ENCODE assay signal across 1 cellular context in the genomic region with DNA sequence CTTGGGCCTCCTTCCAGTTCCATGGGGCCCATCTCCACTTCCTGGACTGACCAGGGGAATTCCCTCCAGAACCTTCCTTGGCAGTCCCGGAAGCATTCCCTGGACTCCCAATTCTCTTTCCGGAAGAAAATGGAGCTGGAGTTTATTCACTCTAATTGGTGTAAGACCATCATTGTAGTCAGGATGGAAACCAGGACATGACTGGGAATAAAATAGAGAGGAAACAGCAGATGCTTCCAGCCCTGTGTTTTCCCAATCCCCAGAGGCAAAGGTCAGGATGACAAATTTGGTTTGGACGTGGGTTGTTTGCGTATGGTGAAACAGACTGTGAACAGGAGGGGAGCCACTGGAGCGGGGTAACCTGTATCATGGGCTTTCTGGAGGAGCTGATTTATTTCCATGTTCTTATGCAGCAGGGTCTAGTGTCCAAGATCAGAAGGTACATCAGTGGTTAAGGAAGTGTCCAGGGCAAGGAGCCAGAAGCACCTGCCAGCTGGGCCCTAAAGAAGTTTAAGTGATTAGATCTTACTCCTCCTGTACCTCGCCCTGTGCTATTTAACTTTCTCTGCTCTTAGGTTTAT.
TF ChIP-seq lines count a peak whose summit lies in the region.

No MANE protein-coding gene starts in this region.

TF ChIP-seq in HepG2, 621 proteins besides CTCF, POLR2A, EP300 and RAD21 (continued from another document):
- no peak for TF ChIP-seq ZNF782 (CRISPR knock-in tag; IDR thresholded peaks at IDR 0.05; ENCODE audit: borderline replicate concordance)
TF ChIP-seq in HepG2: peak in this region for 182.
